ENCODE assay signal across 1 cellular context in genomic region chr14:96096639-96097610, GRCh38.
TF ChIP-seq lines count a peak whose summit lies in the region.

No MANE protein-coding gene starts in this region.

TF ChIP-seq in GM12878, 131 proteins besides CTCF, POLR2A, EP300 and RAD21:
- TF ChIP-seq ZNF24 (IDR thresholded peaks at IDR 0.05), result peak; percentile 94
- TF ChIP-seq MEF2B (IDR thresholded peaks at IDR 0.05; ENCODE audit: partially characterized antibody, poor library complexity, severe bottlenecking), result peak; percentile 27
- TF ChIP-seq ATF2 (IDR thresholded peaks at IDR 0.05; ENCODE audit: low read length), result no peak
- TF ChIP-seq RELA (IDR thresholded peaks at IDR 0.05; ENCODE audit: borderline replicate concordance, partially characterized antibody), result no peak
- TF ChIP-seq FOS (IDR thresholded peaks at IDR 0.05; ENCODE audit: borderline replicate concordance, extremely low read depth, insufficient read length), result no peak
